In genomic region chrX:29826651-29827206, GRCh38 we compare ENCODE assay signal across 24 cellular contexts.
"Had no signal": no experiment of that assay in that cellular context is flagged by ENCODE, and none has a peak within 500 bp of the region (broad histone marks: within the 10 kb centered on the region; RNA-seq: fewer than 3 reads in every experiment).

No MANE protein-coding gene starts in this region.

- ATAC-seq: activated CD8-positive, alpha-beta memory T cell treated with anti-CD3 and anti-CD28 coated beads, Interleukin-2, amount 10 ng/mL, durations not matched to agents 7 days and 5 days; T-cell had no signal

- H3K4me3 Mint-ChIP-seq: activated B cell treated with CpG ODN at 0.5 μM for 24 hours; activated CD4-positive, alpha-beta T cell treated with anti-CD3 and anti-CD28 coated beads, Interleukin-2, amount 10 ng/mL, durations not matched to agents 24 days and 14 days; activated CD8-positive, alpha-beta memory T cell treated with anti-CD3 and anti-CD28 coated beads, Interleukin-2, amount 10 ng/mL, durations not matched to agents 7 days and 5 days; activated naive CD4-positive, alpha-beta T cell treated with anti-CD3 and anti-CD28 coated beads, Interleukin-2, amount 50 U/mL, for 24 hours; activated T-cell treated with anti-CD3 and anti-CD28 coated beads, Interleukin-2, amount 50 U/mL, for 24 hours; activated T-helper 1 cell treated with anti-CD3 and anti-CD28 coated beads, Interleukin-12 subunit alpha, Interleukin-12 subunit beta, Interleukin-2, Interleukin-4 antibody, amounts not matched to agents 30 ng/mL and 10 ng/mL and 1 ng/mL, durations not matched to agents 14 hours and 24 hours and 36 hours; T-cell had no signal

- H3K4me1 Mint-ChIP-seq: activated CD4-positive, alpha-beta T cell treated with anti-CD3 and anti-CD28 coated beads, Interleukin-2, amount 10 ng/mL, durations not matched to agents 24 days and 14 days; activated CD8-positive, alpha-beta memory T cell treated with anti-CD3 and anti-CD28 coated beads, Interleukin-2, amount 10 ng/mL, durations not matched to agents 7 days and 5 days; activated naive CD4-positive, alpha-beta T cell treated with anti-CD3 and anti-CD28 coated beads, Interleukin-2, amount 50 U/mL, for 24 hours; T-cell had no signal

- H3K27ac Mint-ChIP-seq: activated B cell treated with CpG ODN at 0.5 μM for 24 hours; activated CD4-positive, alpha-beta T cell treated with anti-CD3 and anti-CD28 coated beads, Interleukin-2, amount 10 ng/mL, durations not matched to agents 24 days and 14 days; activated CD8-positive, alpha-beta memory T cell treated with anti-CD3 and anti-CD28 coated beads, Interleukin-2, amount 10 ng/mL, durations not matched to agents 7 days and 5 days; activated naive CD4-positive, alpha-beta T cell treated with anti-CD3 and anti-CD28 coated beads, Interleukin-2, amount 50 U/mL, for 24 hours; activated T-cell treated with anti-CD3 and anti-CD28 coated beads, Interleukin-2, amount 50 U/mL, for 24 hours; activated T-helper 1 cell treated with anti-CD3 and anti-CD28 coated beads, Interleukin-12 subunit alpha, Interleukin-12 subunit beta, Interleukin-2, Interleukin-4 antibody, amounts not matched to agents 30 ng/mL and 10 ng/mL and 1 ng/mL, durations not matched to agents 14 hours and 24 hours and 36 hours; T-cell had no signal

- H3K9me3 Mint-ChIP-seq: activated B cell treated with CpG ODN at 0.5 μM for 24 hours; activated CD4-positive, alpha-beta T cell treated with anti-CD3 and anti-CD28 coated beads, Interleukin-2, amount 10 ng/mL, durations not matched to agents 24 days and 14 days; activated naive CD4-positive, alpha-beta T cell treated with anti-CD3 and anti-CD28 coated beads, Interleukin-2, amount 50 U/mL, for 24 hours; activated T-cell treated with anti-CD3 and anti-CD28 coated beads, Interleukin-2, amount 50 U/mL, for 24 hours; activated T-helper 1 cell treated with anti-CD3 and anti-CD28 coated beads, Interleukin-12 subunit alpha, Interleukin-12 subunit beta, Interleukin-2, Interleukin-4 antibody, amounts not matched to agents 30 ng/mL and 10 ng/mL and 1 ng/mL, durations not matched to agents 14 hours and 24 hours and 36 hours had no signal

- H3K36me3 Mint-ChIP-seq: activated CD8-positive, alpha-beta memory T cell treated with anti-CD3 and anti-CD28 coated beads, Interleukin-2, amount 10 ng/mL, durations not matched to agents 7 days and 5 days; activated naive CD4-positive, alpha-beta T cell treated with anti-CD3 and anti-CD28 coated beads, Interleukin-2, amount 50 U/mL, for 24 hours; T-cell had no signal

- FAIRE-seq: RCC 7860, TTC549 had no signal

- H3K27me3 Mint-ChIP-seq: activated B cell treated with CpG ODN at 0.5 μM for 24 hours; activated CD4-positive, alpha-beta T cell treated with anti-CD3 and anti-CD28 coated beads, Interleukin-2, amount 10 ng/mL, durations not matched to agents 24 days and 14 days; activated CD8-positive, alpha-beta memory T cell treated with anti-CD3 and anti-CD28 coated beads, Interleukin-2, amount 10 ng/mL, durations not matched to agents 7 days and 5 days; activated naive CD4-positive, alpha-beta T cell treated with anti-CD3 and anti-CD28 coated beads, Interleukin-2, amount 50 U/mL, for 24 hours; T-cell had no signal

- DNase-seq: activated B cell treated with CpG ODN at 0.5 μM for 24 hours; activated CD4-positive, alpha-beta T cell treated with anti-CD3 and anti-CD28 coated beads for 1 hour; activated CD4-positive, alpha-beta T cell treated with anti-CD3 and anti-CD28 coated beads, Interleukin-2, amount 10 ng/mL, durations not matched to agents 24 days and 14 days; activated CD4-positive, alpha-beta T cell treated with anti-CD3 and anti-CD28 coated beads, Interleukin-2, amount 50 U/mL, for 48 hours; activated CD8-positive, alpha-beta memory T cell treated with anti-CD3 and anti-CD28 coated beads, Interleukin-2, amount 10 ng/mL, durations not matched to agents 7 days and 5 days; activated effector memory CD4-positive, alpha-beta T cell treated with Interleukin-2 at 50 U/mL for 16 hours; activated naive CD4-positive, alpha-beta T cell; activated T-cell treated with anti-CD3 and anti-CD28 coated beads, Interleukin-2, amount 50 U/mL, for 24 hours; aorta; caudate nucleus; NCI-H1105 treated with DMSO at 0.1 percent for 48 hours; NCI-H1436 treated with DMSO at 0.1 percent for 48 hours; NCI-H187; NCI-H2081; NCI-H446; NCI-H524; SHP77 treated with DMSO at 0.1 percent for 48 hours; T-cell; T-helper 2 cell; T1000 had no signal
